Comparison of ENCODE assay signal across 8 cellular contexts in genomic region chr19:15222738-15223648, GRCh38. TPM values are rescaled to one million over a fixed set of nuclear protein-coding genes. Genes with fewer than 3 reads are reported as not detected.
A peak's percentile ranks its signal among the peaks of the same experiment; 100 is the strongest.
DNase-seq lines count a peak whose midpoint lies in the region.

No MANE protein-coding gene starts in this region.

- peak overlapping the region; percentile 30 for H3K9ac ChIP-seq in endocrine pancreas (ENCODE audit: control insufficient read depth, insufficient read depth, low read length)

- H3K36me3 ChIP-seq in endocrine pancreas (ENCODE audit: control insufficient read depth, insufficient read depth, low read length) = no peaks in the 10 kb centered on the region

- DNase-seq in AG08395 (ENCODE audit: low spot score) (peak; percentile 100), GM19240 (ENCODE audit: insufficient read length, low spot score) (peak; percentile 96), HT-29 (ENCODE audit: low spot score) (peak; percentile 13), NOMO-1 (lab: John Stamatoyannopoulos, UW; ENCODE audit: unreplicated experiment in 2 of 2) (peak; percentile 82 to 83), medulla oblongata (ENCODE audit: extremely low spot score) (peak; percentile 95)
- DNase-seq in activated CD8-positive, alpha-beta memory T cell treated with anti-CD3 and anti-CD28 coated beads, Interleukin-2, amount 50 U/mL, for 1 hour (ENCODE audit: extremely low read depth) = peak; percentile 48
- DNase-seq in stimulated activated CD4-positive, alpha-beta T cell treated with anti-CD3 and anti-CD28 coated beads, TNF-alpha, amount 100 ng/mL, for 48 hours (ENCODE audit: low read depth in 3 of 3) = peak; percentile 51 to 69 (median 66)

- no peaks in the 10 kb centered on the region for H3K4me1 ChIP-seq in endocrine pancreas (ENCODE audit: control insufficient read depth, insufficient read depth, low read length)

- no peaks in the 10 kb centered on the region for H3K9me3 ChIP-seq in endocrine pancreas (ENCODE audit: control insufficient read depth, low read length)

- no peaks in the 10 kb centered on the region for H3K27me3 ChIP-seq in endocrine pancreas (ENCODE audit: control insufficient read depth, insufficient read depth, low read length)

- H3K4me3 ChIP-seq in endocrine pancreas (ENCODE audit: control insufficient read depth, insufficient read depth, low read length) = no peak overlapping the region

RNA-seq across cellular contexts. Expression of gene EPHX3, which starts 9.3 kb away (rescaled TPM):
- total RNA-seq in HT-29 (2014; rRNA removed; shearing (Covaris generic)) = 0.26 TPM in 1 of 2 replicates, not detected in the other

RNA-seq across cellular contexts. Expression of gene NOTCH3, which starts 22.2 kb away (rescaled TPM):
- 0.46 and 0.63 TPM in 2 replicates for total RNA-seq in HT-29 (2014; rRNA removed; shearing (Covaris generic))

Comparison
In these comparisons a context has a peak if more than half of its experiments do, and no peak if none do; other contexts are left out.
1. DNase-seq: peak in every context shown above with its lines; median percentile 100 in AG08395; 96 in GM19240; 95 in medulla oblongata; 82 in NOMO-1; 66 in stimulated activated CD4-positive, alpha-beta T cell treated with anti-CD3 and anti-CD28 coated beads, TNF-alpha, amount 100 ng/mL, for 48 hours; 48 in activated CD8-positive, alpha-beta memory T cell treated with anti-CD3 and anti-CD28 coated beads, Interleukin-2, amount 50 U/mL, for 1 hour; 13 in HT-29.